Comparison of ENCODE assay signal across 23 cellular contexts in the genomic region with DNA sequence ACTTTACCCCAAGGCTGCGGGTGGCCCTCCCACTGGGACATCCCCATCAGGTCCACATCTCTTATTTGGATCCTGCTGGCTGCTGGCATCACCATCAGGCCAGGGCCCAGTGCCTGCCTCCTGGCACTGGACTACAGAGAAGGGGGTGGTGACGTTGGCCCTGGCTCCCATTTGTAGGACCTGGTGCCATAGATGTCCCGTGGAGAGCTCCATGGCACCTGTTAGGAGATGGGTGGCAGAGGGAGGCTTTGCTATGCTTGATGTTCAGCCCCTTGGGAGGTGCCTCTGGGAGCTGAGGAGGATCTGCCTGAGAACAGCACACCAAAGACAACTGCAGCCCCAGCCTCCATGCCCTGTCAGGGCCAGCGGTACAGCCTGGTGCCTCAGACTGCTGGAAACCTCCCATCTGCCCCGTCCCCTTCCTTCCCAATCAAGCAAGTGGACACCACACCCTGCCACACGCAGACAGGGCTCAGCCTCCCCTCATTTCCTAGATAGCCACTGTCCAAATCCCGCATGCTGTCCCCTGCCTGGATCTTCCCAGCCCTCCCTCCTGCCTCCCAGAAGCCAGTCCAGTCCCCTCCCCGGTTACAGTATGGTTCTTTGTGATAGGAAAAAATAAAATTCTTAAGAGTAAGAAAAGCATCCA.
"Had no signal": no experiment of that assay in that cellular context is flagged by ENCODE, and none has a peak within 500 bp of the region (broad histone marks: within the 10 kb centered on the region; RNA-seq: fewer than 3 reads in every experiment).

No MANE protein-coding gene starts in this region.

- H3K9me3 Mint-ChIP-seq: activated CD4-positive, alpha-beta memory T cell treated with anti-CD3 and anti-CD28 coated beads, Interleukin-2, amount 10 ng/mL, durations not matched to agents 7 days and 5 days; activated CD4-positive, alpha-beta T cell treated with anti-CD3 and anti-CD28 coated beads, Interleukin-2, amount 10 ng/mL, durations not matched to agents 7 days and 5 days; activated naive CD8-positive, alpha-beta T cell treated with anti-CD3 and anti-CD28 coated beads for 36 hours; naive thymus-derived CD8-positive, alpha-beta T cell; neural progenitor cell; WTC11 had no signal

- H3K4me1 ChIP-seq: adrenal gland, colonic mucosa, neural progenitor cell, testis had no signal

- H3K27me3 ChIP-seq: adrenal gland, body of pancreas, colonic mucosa, neural progenitor cell, testis, transverse colon had no signal

- H3K27me3 Mint-ChIP-seq: activated CD4-positive, alpha-beta memory T cell treated with anti-CD3 and anti-CD28 coated beads, Interleukin-2, amount 10 ng/mL, durations not matched to agents 7 days and 5 days; activated CD4-positive, alpha-beta T cell treated with anti-CD3 and anti-CD28 coated beads, Interleukin-2, amount 10 ng/mL, durations not matched to agents 7 days and 5 days; activated naive CD8-positive, alpha-beta T cell treated with anti-CD3 and anti-CD28 coated beads for 36 hours had no signal

- H3K9ac ChIP-seq: neural progenitor cell had no signal

- H3K36me3 Mint-ChIP-seq: activated naive CD8-positive, alpha-beta T cell treated with anti-CD3 and anti-CD28 coated beads for 36 hours; memory B cell; naive thymus-derived CD8-positive, alpha-beta T cell; neural progenitor cell; WTC11 had no signal

- H3K4me2 ChIP-seq: neural progenitor cell had no signal

- H3K9me3 ChIP-seq: adrenal gland, body of pancreas, colonic mucosa, testis, transverse colon had no signal

- H3K27ac Mint-ChIP-seq: activated CD4-positive, alpha-beta memory T cell treated with anti-CD3 and anti-CD28 coated beads, Interleukin-2, amount 10 ng/mL, durations not matched to agents 7 days and 5 days; activated CD4-positive, alpha-beta T cell treated with anti-CD3 and anti-CD28 coated beads, Interleukin-2, amount 10 ng/mL, durations not matched to agents 7 days and 5 days; activated naive CD8-positive, alpha-beta T cell treated with anti-CD3 and anti-CD28 coated beads for 36 hours; memory B cell; neural progenitor cell; WTC11 had no signal

- H3K27ac ChIP-seq: adrenal gland, body of pancreas, colonic mucosa, neural progenitor cell, skin epidermis, testis, transverse colon had no signal

- H2AFZ ChIP-seq: neural progenitor cell had no signal

- DNase-seq: activated CD4-positive, alpha-beta memory T cell treated with anti-CD3 and anti-CD28 coated beads, Interleukin-2, amount 10 ng/mL, durations not matched to agents 7 days and 5 days; activated CD4-positive, alpha-beta T cell treated with anti-CD3 and anti-CD28 coated beads for 1 hour; activated CD4-positive, alpha-beta T cell treated with anti-CD3 and anti-CD28 coated beads, Interleukin-2, amount 10 ng/mL, durations not matched to agents 7 days and 5 days; activated effector memory CD4-positive, alpha-beta T cell treated with Interleukin-2 at 50 U/mL for 16 hours; activated naive CD4-positive, alpha-beta T cell treated with Interleukin-2 at 50 U/mL for 16 hours; activated naive CD8-positive, alpha-beta T cell treated with anti-CD3 and anti-CD28 coated beads for 36 hours; adrenal gland; body of pancreas; cerebellar nuclear complex; colonic mucosa; foreskin fibroblast; hypothalamus; naive thymus-derived CD8-positive, alpha-beta T cell; stimulated activated CD4-positive, alpha-beta T cell treated with anti-CD3 and anti-CD28 coated beads, Interleukin-12 subunit alpha, Interleukin-12 subunit beta, amount 100 ng/mL, for 4 hours; stimulated activated CD4-positive, alpha-beta T cell treated with anti-CD3 and anti-CD28 coated beads, Interleukin-4, amount 100 ng/mL, for 1 hour; stimulated activated naive CD8-positive, alpha-beta T cell treated with anti-CD3 and anti-CD28 coated beads, Interleukin-15, Interleukin-2, amounts not matched to agents 100 U/mL and 50 U/mL, for 24 hours; T-helper 2 cell; transverse colon had no signal

- H3K4me3 Mint-ChIP-seq: activated CD4-positive, alpha-beta memory T cell treated with anti-CD3 and anti-CD28 coated beads, Interleukin-2, amount 10 ng/mL, durations not matched to agents 7 days and 5 days; activated CD4-positive, alpha-beta T cell treated with anti-CD3 and anti-CD28 coated beads, Interleukin-2, amount 10 ng/mL, durations not matched to agents 7 days and 5 days; activated naive CD8-positive, alpha-beta T cell treated with anti-CD3 and anti-CD28 coated beads for 36 hours; memory B cell; naive thymus-derived CD8-positive, alpha-beta T cell; neural progenitor cell; WTC11 had no signal

- H3K4me1 Mint-ChIP-seq: activated CD4-positive, alpha-beta memory T cell treated with anti-CD3 and anti-CD28 coated beads, Interleukin-2, amount 10 ng/mL, durations not matched to agents 7 days and 5 days; activated CD4-positive, alpha-beta T cell treated with anti-CD3 and anti-CD28 coated beads, Interleukin-2, amount 10 ng/mL, durations not matched to agents 7 days and 5 days; activated naive CD8-positive, alpha-beta T cell treated with anti-CD3 and anti-CD28 coated beads for 36 hours; memory B cell; neural progenitor cell; WTC11 had no signal
